8 cellular contexts compared by ENCODE assay signal in genomic region chr19:47609885-47610545, GRCh38. TPM values are rescaled to one million over a fixed set of nuclear protein-coding genes. Genes with fewer than 3 reads are reported as not detected.
DNase-seq lines count a peak whose midpoint lies in the region; ATAC-seq, FAIRE-seq and TF ChIP-seq lines count a peak whose summit lies in the region.

No MANE protein-coding gene starts in this region.

- no peaks in the 10 kb centered on the region for H3K27me3 Mint-ChIP-seq in T-helper 17 cell
- no peaks in the 10 kb centered on the region for H3K27me3 Mint-ChIP-seq in brain

- peaks cover 0 to 4% (median 0%) of the 10 kb centered on the region in 5 experiments for H3K9me3 Mint-ChIP-seq in brain

- H3K4me1 Mint-ChIP-seq in T-helper 17 cell: peaks cover 26% of the 10 kb centered on the region
- peaks cover 44% of the 10 kb centered on the region for H3K4me1 Mint-ChIP-seq in brain

- H3K9me3 ChIP-seq in T-helper 17 cell (ENCODE audit: control insufficient read depth, low read length, poor library complexity, severe bottlenecking) (no peaks in the 10 kb centered on the region), iPS-18c (ENCODE audit: control insufficient read depth, insufficient read depth, low read length) (no peaks in the 10 kb centered on the region), small intestine (ENCODE audit: control insufficient read depth, low read depth) (no peaks in the 10 kb centered on the region)

- no peaks in the 10 kb centered on the region for H3K36me3 Mint-ChIP-seq in T-helper 17 cell (ENCODE audit: low read depth)
- peaks cover 11% of the 10 kb centered on the region for H3K36me3 Mint-ChIP-seq in brain

- H3K4me3 Mint-ChIP-seq in T-helper 17 cell (peak overlapping the region; percentile 93), brain (peak overlapping the region; percentile 83 to 99 (median 84))

- H3K4me1 ChIP-seq in small intestine (ENCODE audit: control insufficient read depth in 2 of 2, insufficient read depth in 1 of 2, low read depth in 1 of 2, low read length in 1 of 2): no peaks in the 10 kb centered on the region

- H3K27ac ChIP-seq in small intestine (ENCODE audit: low read depth in 1 of 2, low read length in 1 of 2): peak overlapping the region; percentile 93 to 97

- H3K27ac Mint-ChIP-seq in T-helper 17 cell (no peak overlapping the region), brain (peak overlapping the region; percentile 74 to 98 (median 90))

- 0% methylated on average over 23 to 49 of the region's 49 CpGs for WGBS in small intestine, 3 donors

- ATAC-seq in T-helper 17 cell (peak; percentile 13), HG03571 (IDR thresholded peaks at IDR 0.05; ENCODE audit: unreplicated experiment) (no peak)

- no peaks in the 10 kb centered on the region for H3K27me3 ChIP-seq in small intestine (ENCODE audit: control insufficient read depth in 2 of 2, insufficient read depth in 2 of 2, low read length in 2 of 2)

- FAIRE-seq in small intestine (lab: Jason Lieb, UNC): no peak

- H3K4me3 ChIP-seq in AG10803 (ENCODE audit: low read length): peak overlapping the region; percentile 73
- H3K4me3 ChIP-seq in iPS-18c (ENCODE audit: insufficient read depth, low read depth, low read length): peak overlapping the region; percentile 67
- peak overlapping the region; percentile 84 to 89 for H3K4me3 ChIP-seq in small intestine (ENCODE audit: low read depth in 1 of 2, low read length in 2 of 2)

- H3K36me3 ChIP-seq in small intestine (ENCODE audit: control insufficient read depth in 2 of 2, insufficient read depth in 2 of 2, low read length in 2 of 2): peaks cover 0 to 2% of the 10 kb centered on the region in 2 donors

- DNase-seq in AG10803 (ENCODE audit: low read depth): peak; percentile 48
- peak; percentile 69 for DNase-seq in HT-29 (ENCODE audit: low spot score)
- peak; percentile 22 to 40 (median 35) for DNase-seq in T-helper 17 cell
- DNase-seq in small intestine: peak; percentile 71
- DNase-seq in mesenteric fat pad (ENCODE audit: low spot score): no peak

- TF ChIP-seq CTCF in AG10803 (conservative IDR thresholded peaks at IDR 0.05; ENCODE audit: low read length) (no peak), brain (conservative IDR thresholded peaks at IDR 0.05) (no peak)

RNA-seq across cellular contexts. Expression of gene BICRA, which starts 1.1 kb away (rescaled TPM):
- total RNA-seq in HT-29 (2014; rRNA removed; shearing (Covaris generic)): 2.6 and 5.2 TPM in 2 replicates
- total RNA-seq in T-helper 17 cell: 10 to 100 TPM; 32.1 to 34.8 TPM
- 15.7 TPM for polyA plus RNA-seq in brain (ENCODE audit: insufficient read depth, low read depth, low replicate concordance)
- polyA plus RNA-seq in small intestine: 1 to 10 TPM; 4.3 to 8.7 (median 8.1) TPM
- total RNA-seq in mesenteric fat pad: 14.5 TPM

RNA-seq across cellular contexts. Expression of gene ZNF541, which starts 37.1 kb away (rescaled TPM):
- not detected in 2 replicates for total RNA-seq in HT-29 (2014; rRNA removed; shearing (Covaris generic))
- total RNA-seq in T-helper 17 cell (under 1 TPM; 0.65 to 0.99 TPM), mesenteric fat pad (0.87 TPM)
- polyA plus RNA-seq in brain (ENCODE audit: insufficient read depth, low read depth, low replicate concordance) (0.08 TPM), small intestine (under 1 TPM in 1 of 3 donors, not detected in 2; 0.30 TPM)
